Comparison of ENCODE assay signal across 1 cellular context in genomic region chr20:38534756-38535155, GRCh38.
TF ChIP-seq lines count a peak whose summit lies in the region.

No MANE protein-coding gene starts in this region.

TF ChIP-seq in H1, 55 proteins besides CTCF, POLR2A, EP300 and RAD21:
- no peak for TF ChIP-seq CTBP2 (IDR thresholded peaks at IDR 0.05; ENCODE audit: borderline replicate concordance, insufficient read depth, insufficient read length, low read length)
- no peak for TF ChIP-seq SAP30 (IDR thresholded peaks at IDR 0.05; ENCODE audit: insufficient read depth, insufficient replicate concordance, low read length)
- no peak for TF ChIP-seq EGR1 (IDR thresholded peaks at IDR 0.05; ENCODE audit: borderline replicate concordance, low read depth, low read length)
- no peak for TF ChIP-seq CHD1 (IDR thresholded peaks at IDR 0.05; ENCODE audit: low read depth, low read length)
- TF ChIP-seq TCF12 (IDR thresholded peaks at IDR 0.05; ENCODE audit: low read depth, low read length): no peak
- TF ChIP-seq, protein P1, sequence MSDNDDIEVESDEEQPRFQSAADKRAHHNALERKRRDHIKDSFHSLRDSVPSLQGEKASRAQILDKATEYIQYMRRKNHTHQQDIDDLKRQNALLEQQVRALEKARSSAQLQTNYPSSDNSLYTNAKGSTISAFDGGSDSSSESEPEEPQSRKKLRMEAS (IDR thresholded peaks at IDR 0.05): no peak
- no peak for TF ChIP-seq BRCA1 (IDR thresholded peaks at IDR 0.05; ENCODE audit: low read depth, low read length)
- no peak for TF ChIP-seq CEBPB (IDR thresholded peaks at IDR 0.05; ENCODE audit: low read depth, low read length)
- no peak for TF ChIP-seq TBP (IDR thresholded peaks at IDR 0.05; ENCODE audit: low read depth, low read length)
- TF ChIP-seq BCL11A (IDR thresholded peaks at IDR 0.05; ENCODE audit: low read depth in 2 of 2, low read length in 2 of 2): no peak
- TF ChIP-seq SUZ12 (IDR thresholded peaks at IDR 0.05; ENCODE audit: low read length): no peak
- TF ChIP-seq FOSL1 (IDR thresholded peaks at IDR 0.05; ENCODE audit: insufficient read depth, low read depth, low read length): no peak
- no peak for TF ChIP-seq SP2 (IDR thresholded peaks at IDR 0.05; ENCODE audit: low read length)
- TF ChIP-seq KDM5A (IDR thresholded peaks at IDR 0.05; ENCODE audit: low read length): no peak
- no peak for TF ChIP-seq SP1 (IDR thresholded peaks at IDR 0.05; ENCODE audit: low read depth, low read length)
- TF ChIP-seq NANOG (IDR thresholded peaks at IDR 0.05; ENCODE audit: insufficient read depth, low read depth, low read length, poor library complexity, severe bottlenecking): no peak
- TF ChIP-seq RNF2 (IDR thresholded peaks at IDR 0.05; ENCODE audit: borderline replicate concordance, low read depth, low read length, missing control alignments, poor library complexity, severe bottlenecking): no peak
- TF ChIP-seq CBX5 (IDR thresholded peaks at IDR 0.05; ENCODE audit: low read depth, low read length): no peak
- TF ChIP-seq JUND (IDR thresholded peaks at IDR 0.05; ENCODE audit: low read length): no peak
- TF ChIP-seq ASH2L (IDR thresholded peaks at IDR 0.05; ENCODE audit: low read length): no peak
TF ChIP-seq in H1: peak in this region for 0.
